ENCODE assay signal across 6 cellular contexts in the genomic region with DNA sequence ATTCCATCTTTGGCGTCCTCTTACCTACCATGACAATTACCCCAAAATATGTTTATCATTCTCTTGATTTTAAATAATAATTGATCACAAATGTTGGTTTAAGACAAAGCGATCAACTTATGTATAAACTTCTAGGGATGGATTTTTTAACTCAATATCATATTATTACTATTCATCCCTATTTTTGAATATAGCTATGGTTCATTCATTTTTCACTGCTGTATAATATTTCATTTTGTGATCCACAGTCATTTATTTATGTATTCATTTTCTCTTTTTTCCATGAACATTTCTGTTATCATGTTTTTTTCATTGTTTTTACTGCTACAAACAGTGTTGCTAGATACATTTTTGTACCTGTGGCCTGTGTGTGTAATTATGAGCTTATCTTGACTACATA.
"Had no signal": no experiment of that assay in that cellular context is flagged by ENCODE, and none has a peak within 500 bp of the region (broad histone marks: within the 10 kb centered on the region; RNA-seq: fewer than 3 reads in every experiment).

No MANE protein-coding gene starts in this region.

- H3K36me3 Mint-ChIP-seq: IgD-negative memory B cell had no signal

- FAIRE-seq: HepG2, HTR-8/SVneo had no signal

- H3K9ac ChIP-seq: KMS-11 had no signal

- ATAC-seq: HepG2 had no signal

- H3K27ac Mint-ChIP-seq: IgD-negative memory B cell had no signal

- H3K27ac ChIP-seq: HL-60, KMS-11 had no signal

- H3K4me3 Mint-ChIP-seq: IgD-negative memory B cell had no signal

- H3K4me1 Mint-ChIP-seq: IgD-negative memory B cell had no signal

- H3K4me2 ChIP-seq: KMS-11 had no signal

- H3K9me3 Mint-ChIP-seq: IgD-negative memory B cell had no signal

- DNase-seq: KG1 had no signal
